ENCODE assay signal across 8 cellular contexts in genomic region chr7:144437370-144438191, GRCh38. TPM values are rescaled to one million over a fixed set of nuclear protein-coding genes. Genes with fewer than 3 reads are reported as not detected.
A peak's percentile ranks its signal among the peaks of the same experiment; 100 is the strongest.
DNase-seq lines count a peak whose midpoint lies in the region; ATAC-seq, FAIRE-seq and TF ChIP-seq lines count a peak whose summit lies in the region.

No MANE protein-coding gene starts in this region.

- DNase-seq in natural killer cell (no peak), HEK293T (ENCODE audit: extremely low spot score) (peak; percentile 34), NCI-H1092 treated with DMSO at 0.1 percent for 48 hours (lab: John Stamatoyannopoulos, UW) (peak; percentile 50), epithelial cell of esophagus (ENCODE audit: low read depth) (peak; percentile 88), naive B cell (peak; percentile 24), urothelium cell line (ENCODE audit: low spot score) (peak; percentile 17)
- no peak for DNase-seq in natural killer cell treated with Interleukin-12 subunit alpha and Interleukin-12 subunit beta and Interleukin-15 and Interleukin-18, amount 100 ng/mL, for 72 hours (ENCODE audit: low spot score)
- peak; percentile 34 for DNase-seq in activated CD4-positive, CD25-positive, alpha-beta regulatory T cell treated with anti-CD3 and anti-CD28 coated beads, Interleukin-2, amount 50 U/mL, for 72 hours

- ATAC-seq in natural killer cell (no peak), naive B cell (ENCODE audit: low read depth in 2 of 2) (peak in 1 of 2 donors; percentile 63)
- no peak for ATAC-seq in natural killer cell treated with Interleukin-12 subunit alpha and Interleukin-12 subunit beta and Interleukin-15 and Interleukin-18, amount 100 ng/mL, for 72 hours

- FAIRE-seq in urothelium cell line (lab: Jason Lieb, UNC): no peak

- H3K4me1 Mint-ChIP-seq in natural killer cell: no peaks in the 10 kb centered on the region
- no peaks in the 10 kb centered on the region for H3K4me1 Mint-ChIP-seq in natural killer cell treated with Interleukin-12 subunit alpha and Interleukin-12 subunit beta and Interleukin-15 and Interleukin-18, amount 100 ng/mL, for 72 hours (ENCODE audit: low read depth in 2 of 2)
- no peaks in the 10 kb centered on the region for H3K4me1 Mint-ChIP-seq in naive B cell

- POLR2A ChIA-PET in HEK293T (lab: Yijun Ruan, JAX): no interaction called here

- no peak overlapping the region for H3K4me3 Mint-ChIP-seq in natural killer cell
- H3K4me3 Mint-ChIP-seq in natural killer cell treated with Interleukin-12 subunit alpha and Interleukin-12 subunit beta and Interleukin-15 and Interleukin-18, amount 100 ng/mL, for 72 hours: no peak overlapping the region
- no peak overlapping the region for H3K4me3 Mint-ChIP-seq in naive B cell

- no peak overlapping the region for H3K4me3 ChIP-seq in epithelial cell of esophagus (ENCODE audit: low read length)

- H3K27me3 Mint-ChIP-seq in natural killer cell (ENCODE audit: low read depth in 2 of 2) (peaks cover 0 to 9% of the 10 kb centered on the region in 2 donors), naive B cell (peaks cover 8 to 35% (median 14%) of the 10 kb centered on the region in 3 donors)
- peaks cover 5 to 8% of the 10 kb centered on the region in 2 donors for H3K27me3 Mint-ChIP-seq in natural killer cell treated with Interleukin-12 subunit alpha and Interleukin-12 subunit beta and Interleukin-15 and Interleukin-18, amount 100 ng/mL, for 72 hours

- H3K9me3 Mint-ChIP-seq in natural killer cell (no peaks in the 10 kb centered on the region), naive B cell (no peaks in the 10 kb centered on the region)
- H3K9me3 Mint-ChIP-seq in natural killer cell treated with Interleukin-12 subunit alpha and Interleukin-12 subunit beta and Interleukin-15 and Interleukin-18, amount 100 ng/mL, for 72 hours: no peaks in the 10 kb centered on the region

- TF ChIP-seq CTCF in natural killer cell (IDR thresholded peaks at IDR 0.05) (peak; percentile 9), epithelial cell of esophagus (IDR thresholded peaks at IDR 0.05; ENCODE audit: insufficient read depth, low read depth, low read length, missing control alignments) (peak; percentile 66)

- CTCF ChIA-PET in HEK293T (lab: Yijun Ruan, JAX): interaction anchor here (0.5 to 1.7 kb wide), 4 partner anchors 44 to 425 kb away, joined by 3 to 4 read pairs (median 3); no protein-coding TSS in a partner anchor

- H3K27ac Mint-ChIP-seq in natural killer cell: no peak overlapping the region
- H3K27ac Mint-ChIP-seq in natural killer cell treated with Interleukin-12 subunit alpha and Interleukin-12 subunit beta and Interleukin-15 and Interleukin-18, amount 100 ng/mL, for 72 hours: no peak overlapping the region
- H3K27ac Mint-ChIP-seq in naive B cell: no peak overlapping the region

- intact Hi-C loops in natural killer cell (cut with micrococcal nuclease): no loop called here

- H3K36me3 Mint-ChIP-seq in natural killer cell (no peaks in the 10 kb centered on the region), naive B cell (no peaks in the 10 kb centered on the region)
- H3K36me3 Mint-ChIP-seq in natural killer cell treated with Interleukin-12 subunit alpha and Interleukin-12 subunit beta and Interleukin-15 and Interleukin-18, amount 100 ng/mL, for 72 hours: no peaks in the 10 kb centered on the region

TF ChIP-seq in HEK293T, 16 proteins besides CTCF, POLR2A, EP300 and RAD21:
- TF ChIP-seq L3MBTL2 (conservative IDR thresholded peaks at IDR 0.05) (no peak), FOXM1 (IDR thresholded peaks at IDR 0.05; ENCODE audit: borderline replicate concordance) (no peak), PKNOX1 (IDR thresholded peaks at IDR 0.05) (no peak), FOXA1 (IDR thresholded peaks at IDR 0.05) (no peak), BHLHE40 (IDR thresholded peaks at IDR 0.05; ENCODE audit: borderline replicate concordance) (no peak), LEF1 (IDR thresholded peaks at IDR 0.05; ENCODE audit: borderline replicate concordance) (no peak), CTBP1 (IDR thresholded peaks at IDR 0.05; ENCODE audit: borderline replicate concordance) (no peak), TARDBP (IDR thresholded peaks at IDR 0.05) (no peak)

RNA-seq across cellular contexts. Expression of gene NOBOX, which starts 34.1 kb away (rescaled TPM):
- not detected for total RNA-seq in natural killer cell
- not detected for total RNA-seq in natural killer cell treated with Interleukin-12 subunit alpha and Interleukin-12 subunit beta and Interleukin-15 and Interleukin-18, amount 100 ng/mL, for 72 hours
- not detected for polyA plus RNA-seq in naive B cell (ENCODE audit: low read depth in 6 of 6)

Comparison
In these comparisons a context has a peak if more than half of its experiments do, and no peak if none do; other contexts are left out.
1. DNase-seq: peak in HEK293T (single experiment), NCI-H1092 treated with DMSO at 0.1 percent for 48 hours (single experiment), activated CD4-positive, CD25-positive, alpha-beta regulatory T cell treated with anti-CD3 and anti-CD28 coated beads, Interleukin-2, amount 50 U/mL, for 72 hours (single experiment), epithelial cell of esophagus (single experiment), naive B cell (single experiment) and urothelium cell line (single experiment); none in natural killer cell (single experiment) and natural killer cell treated with Interleukin-12 subunit alpha and Interleukin-12 subunit beta and Interleukin-15 and Interleukin-18, amount 100 ng/mL, for 72 hours (single experiment).